In genomic region chr22:45441158-45441557, GRCh38 we compare ENCODE assay signal across 8 cellular contexts. TPM values are rescaled to one million over a fixed set of nuclear protein-coding genes. Genes with fewer than 3 reads are reported as not detected.
DNase-seq lines count a peak whose midpoint lies in the region; ATAC-seq and TF ChIP-seq lines count a peak whose summit lies in the region.

No MANE protein-coding gene starts in this region.

- in situ Hi-C loops in ACHN (cut with HindIII; ENCODE audit: low pct_ligation_motif_present, low pct_unique_long_range_greater_than_20kb, low sequenced_read_pairs) = no loop called here

- H3K4me3 ChIP-seq in GM12864 (ENCODE audit: low read depth, low read length) (no peak overlapping the region), fibroblast of the aortic adventitia (ENCODE audit: low read depth, low read length) (no peak overlapping the region)

- peak; percentile 57 for TF ChIP-seq CTCF in GM12864 (IDR thresholded peaks at IDR 0.05; ENCODE audit: low read depth, low read length, missing control alignments)
- TF ChIP-seq CTCF in fibroblast of the aortic adventitia (IDR thresholded peaks at IDR 0.05; ENCODE audit: insufficient read depth, low read length) = peak; percentile 83

- no peak for ATAC-seq in HG03280 (IDR thresholded peaks at IDR 0.05; ENCODE audit: unreplicated experiment)

- DNase-seq in ACHN (peak; percentile 45), GM12864 (ENCODE audit: low read depth) (no peak), NCI-H2196 (lab: John Stamatoyannopoulos, UW; ENCODE audit: unreplicated experiment) (peak; percentile 66), fibroblast of the aortic adventitia (ENCODE audit: low read depth) (peak; percentile 75), occipital lobe (lab: John Stamatoyannopoulos, UW) (peak; percentile 6), DMS79 treated with DMSO at 0.1 percent for 48 hours (lab: John Stamatoyannopoulos, UW) (no peak)
- DNase-seq in activated T-cell treated with anti-CD3 and anti-CD28 coated beads, Interleukin-2, amount 50 U/mL, for 1 hour = peak; percentile 38

RNA-seq across cellular contexts. Expression of gene RIBC2, which starts 27.7 kb away (rescaled TPM):
- total RNA-seq in fibroblast of the aortic adventitia (ENCODE audit: low replicate concordance) (5.7 TPM in 1 of 2 replicates, not detected in the other), occipital lobe (not detected)

RNA-seq across cellular contexts. Expression of gene SMC1B, which starts 27.8 kb away (rescaled TPM):
- total RNA-seq in fibroblast of the aortic adventitia (ENCODE audit: low replicate concordance) (0.08 and 0.09 TPM in 2 replicates), occipital lobe (under 0.01 TPM)

Comparison
In these comparisons a context has a peak if more than half of its experiments do, and no peak if none do; other contexts are left out.
1. DNase-seq: peak in ACHN (single experiment), NCI-H2196 (single experiment), activated T-cell treated with anti-CD3 and anti-CD28 coated beads, Interleukin-2, amount 50 U/mL, for 1 hour (single experiment), fibroblast of the aortic adventitia (single experiment) and occipital lobe (single experiment); none in GM12864 (single experiment) and DMS79 treated with DMSO at 0.1 percent for 48 hours (single experiment).